1 cellular context compared by ENCODE assay signal in genomic region chr15:37824717-37825382, GRCh38.
TF ChIP-seq lines count a peak whose summit lies in the region.

No MANE protein-coding gene starts in this region.

TF ChIP-seq in H1, 55 proteins besides CTCF, POLR2A, EP300 and RAD21 (continued from another document):
- TF ChIP-seq CHD7 (IDR thresholded peaks at IDR 0.05; ENCODE audit: insufficient replicate concordance, low read length) (no peak), BACH1 (IDR thresholded peaks at IDR 0.05; ENCODE audit: low read length) (no peak), TAF1 (IDR thresholded peaks at IDR 0.05; ENCODE audit: low read depth, low read length) (no peak), SIN3A (conservative IDR thresholded peaks at IDR 0.05 in 1 of 2, IDR thresholded peaks at IDR 0.05 in 1 of 2; ENCODE audit: low read depth in 1 of 2, low read length in 2 of 2) (no peak), CBX5 (IDR thresholded peaks at IDR 0.05; ENCODE audit: low read depth, low read length) (no peak), MAFK (IDR thresholded peaks at IDR 0.05; ENCODE audit: low read depth, low read length) (no peak), PHF8 (conservative IDR thresholded peaks at IDR 0.05; ENCODE audit: low read depth, low read length) (no peak), SRF (IDR thresholded peaks at IDR 0.05; ENCODE audit: low read depth, low read length) (no peak), JUND (IDR thresholded peaks at IDR 0.05; ENCODE audit: low read length) (no peak), GABPA (IDR thresholded peaks at IDR 0.05; ENCODE audit: borderline replicate concordance, insufficient read depth, low read length) (no peak), YY1 (IDR thresholded peaks at IDR 0.05; ENCODE audit: low read depth, low read length) (no peak), KDM5A (IDR thresholded peaks at IDR 0.05; ENCODE audit: low read length) (no peak), KDM4A (IDR thresholded peaks at IDR 0.05; ENCODE audit: low read depth, low read length, severe bottlenecking) (no peak), RBBP5 (IDR thresholded peaks at IDR 0.05; ENCODE audit: borderline replicate concordance, low read depth, low read length) (no peak), CHD1 (IDR thresholded peaks at IDR 0.05; ENCODE audit: low read depth, low read length) (no peak)
